2 cellular contexts compared by ENCODE assay signal in the genomic region with DNA sequence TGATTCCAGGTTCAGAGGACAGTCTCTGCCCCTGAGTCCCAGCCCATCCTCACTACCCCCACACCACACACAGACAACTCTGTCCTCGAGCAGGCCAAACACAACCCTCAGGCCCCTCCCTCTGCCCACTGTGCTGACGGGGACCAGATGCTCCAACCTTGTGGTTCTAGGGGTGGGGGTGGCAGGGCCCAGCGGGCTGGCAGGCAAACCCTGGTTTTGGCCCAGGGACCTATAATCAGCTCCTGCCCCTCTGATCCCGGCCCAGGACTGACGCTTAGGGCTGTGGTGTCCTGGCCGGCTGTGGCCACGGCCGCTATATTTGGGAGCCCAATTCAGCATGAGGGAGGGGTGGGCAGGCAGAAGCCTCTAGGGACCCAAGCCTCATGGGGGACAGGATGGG.
TF ChIP-seq lines count a peak whose summit lies in the region.

No MANE protein-coding gene starts in this region.

TF ChIP-seq in SK-N-SH, 30 proteins besides CTCF, POLR2A, EP300 and RAD21 (continued from another document):
- TF ChIP-seq RFX5 (IDR thresholded peaks at IDR 0.05; ENCODE audit: low read length) (no peak), POLR2AphosphoS5 (IDR thresholded peaks at IDR 0.05; ENCODE audit: low read depth, low read length) (no peak), TAF1 (IDR thresholded peaks at IDR 0.05; ENCODE audit: borderline replicate concordance, low read depth, low read length) (no peak), CHD2 (IDR thresholded peaks at IDR 0.05; ENCODE audit: low read length, partially characterized antibody) (no peak)
- TF ChIP-seq, protein P1, sequence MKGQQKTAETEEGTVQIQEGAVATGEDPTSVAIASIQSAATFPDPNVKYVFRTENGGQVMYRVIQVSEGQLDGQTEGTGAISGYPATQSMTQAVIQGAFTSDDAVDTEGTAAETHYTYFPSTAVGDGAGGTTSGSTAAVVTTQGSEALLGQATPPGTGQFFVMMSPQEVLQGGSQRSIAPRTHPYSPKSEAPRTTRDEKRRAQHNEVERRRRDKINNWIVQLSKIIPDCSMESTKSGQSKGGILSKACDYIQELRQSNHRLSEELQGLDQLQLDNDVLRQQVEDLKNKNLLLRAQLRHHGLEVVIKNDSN (IDR thresholded peaks at IDR 0.05; ENCODE audit: borderline replicate concordance, low read depth): no peak
- TF ChIP-seq, protein P2, sequence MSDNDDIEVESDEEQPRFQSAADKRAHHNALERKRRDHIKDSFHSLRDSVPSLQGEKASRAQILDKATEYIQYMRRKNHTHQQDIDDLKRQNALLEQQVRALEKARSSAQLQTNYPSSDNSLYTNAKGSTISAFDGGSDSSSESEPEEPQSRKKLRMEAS (IDR thresholded peaks at IDR 0.05; ENCODE audit: low read depth): no peak

TF ChIP-seq in SK-N-SH treated with all-trans-retinoic acid at 6 μM for 48 hours, 23 proteins besides CTCF, POLR2A, EP300 and RAD21 (continued from another document):
- no peak for TF ChIP-seq ZNF565 (CRISPR knock-in tag; conservative IDR thresholded peaks at IDR 0.05; ENCODE audit: low read depth)
- TF ChIP-seq ZNF70 (CRISPR knock-in tag; IDR thresholded peaks at IDR 0.05): no peak
- TF ChIP-seq BACH2 (CRISPR knock-in tag; IDR thresholded peaks at IDR 0.05; ENCODE audit: borderline replicate concordance): no peak
- TF ChIP-seq ZNF8 (CRISPR knock-in tag; IDR thresholded peaks at IDR 0.05): no peak
- TF ChIP-seq, protein P3, sequence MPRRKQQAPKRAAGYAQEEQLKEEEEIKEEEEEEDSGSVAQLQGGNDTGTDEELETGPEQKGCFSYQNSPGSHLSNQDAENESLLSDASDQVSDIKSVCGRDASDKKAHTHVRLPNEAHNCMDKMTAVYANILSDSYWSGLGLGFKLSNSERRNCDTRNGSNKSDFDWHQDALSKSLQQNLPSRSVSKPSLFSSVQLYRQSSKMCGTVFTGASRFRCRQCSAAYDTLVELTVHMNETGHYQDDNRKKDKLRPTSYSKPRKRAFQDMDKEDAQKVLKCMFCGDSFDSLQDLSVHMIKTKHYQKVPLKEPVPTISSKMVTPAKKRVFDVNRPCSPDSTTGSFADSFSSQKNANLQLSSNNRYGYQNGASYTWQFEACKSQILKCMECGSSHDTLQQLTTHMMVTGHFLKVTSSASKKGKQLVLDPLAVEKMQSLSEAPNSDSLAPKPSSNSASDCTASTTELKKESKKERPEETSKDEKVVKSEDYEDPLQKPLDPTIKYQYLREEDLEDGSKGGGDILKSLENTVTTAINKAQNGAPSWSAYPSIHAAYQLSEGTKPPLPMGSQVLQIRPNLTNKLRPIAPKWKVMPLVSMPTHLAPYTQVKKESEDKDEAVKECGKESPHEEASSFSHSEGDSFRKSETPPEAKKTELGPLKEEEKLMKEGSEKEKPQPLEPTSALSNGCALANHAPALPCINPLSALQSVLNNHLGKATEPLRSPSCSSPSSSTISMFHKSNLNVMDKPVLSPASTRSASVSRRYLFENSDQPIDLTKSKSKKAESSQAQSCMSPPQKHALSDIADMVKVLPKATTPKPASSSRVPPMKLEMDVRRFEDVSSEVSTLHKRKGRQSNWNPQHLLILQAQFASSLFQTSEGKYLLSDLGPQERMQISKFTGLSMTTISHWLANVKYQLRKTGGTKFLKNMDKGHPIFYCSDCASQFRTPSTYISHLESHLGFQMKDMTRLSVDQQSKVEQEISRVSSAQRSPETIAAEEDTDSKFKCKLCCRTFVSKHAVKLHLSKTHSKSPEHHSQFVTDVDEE (CRISPR knock-in tag; IDR thresholded peaks at IDR 0.05): no peak
- TF ChIP-seq ISL1 (CRISPR knock-in tag; IDR thresholded peaks at IDR 0.05): no peak
- no peak for TF ChIP-seq ESRRG (CRISPR knock-in tag; IDR thresholded peaks at IDR 0.05)
- TF ChIP-seq, protein P4, sequence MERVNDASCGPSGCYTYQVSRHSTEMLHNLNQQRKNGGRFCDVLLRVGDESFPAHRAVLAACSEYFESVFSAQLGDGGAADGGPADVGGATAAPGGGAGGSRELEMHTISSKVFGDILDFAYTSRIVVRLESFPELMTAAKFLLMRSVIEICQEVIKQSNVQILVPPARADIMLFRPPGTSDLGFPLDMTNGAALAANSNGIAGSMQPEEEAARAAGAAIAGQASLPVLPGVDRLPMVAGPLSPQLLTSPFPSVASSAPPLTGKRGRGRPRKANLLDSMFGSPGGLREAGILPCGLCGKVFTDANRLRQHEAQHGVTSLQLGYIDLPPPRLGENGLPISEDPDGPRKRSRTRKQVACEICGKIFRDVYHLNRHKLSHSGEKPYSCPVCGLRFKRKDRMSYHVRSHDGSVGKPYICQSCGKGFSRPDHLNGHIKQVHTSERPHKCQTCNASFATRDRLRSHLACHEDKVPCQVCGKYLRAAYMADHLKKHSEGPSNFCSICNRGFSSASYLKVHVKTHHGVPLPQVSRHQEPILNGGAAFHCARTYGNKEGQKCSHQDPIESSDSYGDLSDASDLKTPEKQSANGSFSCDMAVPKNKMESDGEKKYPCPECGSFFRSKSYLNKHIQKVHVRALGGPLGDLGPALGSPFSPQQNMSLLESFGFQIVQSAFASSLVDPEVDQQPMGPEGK (CRISPR knock-in tag; IDR thresholded peaks at IDR 0.05; ENCODE audit: borderline replicate concordance): no peak
- TF ChIP-seq ARNTL (CRISPR knock-in tag; IDR thresholded peaks at IDR 0.05; ENCODE audit: borderline replicate concordance, low read depth): no peak
- TF ChIP-seq RARB (CRISPR knock-in tag; IDR thresholded peaks at IDR 0.05): no peak
- TF ChIP-seq PPARA (CRISPR knock-in tag; IDR thresholded peaks at IDR 0.05; ENCODE audit: borderline replicate concordance): no peak
- TF ChIP-seq ZFP3 (CRISPR knock-in tag; IDR thresholded peaks at IDR 0.05): no peak
